ENCODE assay signal across 20 cellular contexts in genomic region chr15:67771201-67771600, GRCh38. TPM values are rescaled to one million over a fixed set of nuclear protein-coding genes. Genes with fewer than 3 reads are reported as not detected.
DNase-seq lines count a peak whose midpoint lies in the region; ATAC-seq and FAIRE-seq lines count a peak whose summit lies in the region.
"Had no signal": no experiment of that assay in that cellular context is flagged by ENCODE, and none has a peak within 500 bp of the region (broad histone marks: within the 10 kb centered on the region; RNA-seq: fewer than 3 reads in every experiment).

No MANE protein-coding gene starts in this region.

- ATAC-seq in left lobe of liver (no peak), GM18520 (IDR thresholded peaks at IDR 0.05; ENCODE audit: unreplicated experiment) (no peak)

- FAIRE-seq in TTC549 (lab: Jason Lieb, UNC) = peak; percentile 91
- FAIRE-seq: GM12892 had no signal

- DNase-seq in ELF-1 (ENCODE audit: low read depth, low spot score) (peak; percentile 27), NCI-H226 (peak; percentile 64), iPS-NIHi7 (ENCODE audit: extremely low spot score) (peak; percentile 34), NK-92 (lab: John Stamatoyannopoulos, UW; ENCODE audit: unreplicated experiment) (no peak), left lobe of liver (ENCODE audit: low spot score) (no peak)
- no peak for DNase-seq in activated CD8-positive, alpha-beta memory T cell treated with anti-CD3 and anti-CD28 coated beads, Interleukin-2, amount 50 U/mL, for 48 hours
- DNase-seq: AML-193; CD4-positive, CD25-positive, alpha-beta regulatory T cell; DMS79 treated with DMSO at 0.1 percent for 48 hours; GDM1; GOT3; HFFc6; MM.1S; NCI-H1105 treated with DMSO at 0.1 percent for 48 hours; NCI-H187 treated with DMSO at 0.1 percent for 48 hours; NCI-H510A; PC-9 had no signal

RNA-seq across cellular contexts. Expression of gene SKOR1, which starts 54.1 kb away (rescaled TPM):
- total RNA-seq in left lobe of liver = 0.13 TPM

Comparison
In these comparisons a context has a peak if more than half of its experiments do, and no peak if none do; other contexts are left out.
1. DNase-seq: peak in ELF-1 (single experiment), NCI-H226 (single experiment) and iPS-NIHi7 (single experiment); none in NK-92 (single experiment), left lobe of liver (single experiment) and activated CD8-positive, alpha-beta memory T cell treated with anti-CD3 and anti-CD28 coated beads, Interleukin-2, amount 50 U/mL, for 48 hours (single experiment).